8 cellular contexts compared by ENCODE assay signal in the genomic region with DNA sequence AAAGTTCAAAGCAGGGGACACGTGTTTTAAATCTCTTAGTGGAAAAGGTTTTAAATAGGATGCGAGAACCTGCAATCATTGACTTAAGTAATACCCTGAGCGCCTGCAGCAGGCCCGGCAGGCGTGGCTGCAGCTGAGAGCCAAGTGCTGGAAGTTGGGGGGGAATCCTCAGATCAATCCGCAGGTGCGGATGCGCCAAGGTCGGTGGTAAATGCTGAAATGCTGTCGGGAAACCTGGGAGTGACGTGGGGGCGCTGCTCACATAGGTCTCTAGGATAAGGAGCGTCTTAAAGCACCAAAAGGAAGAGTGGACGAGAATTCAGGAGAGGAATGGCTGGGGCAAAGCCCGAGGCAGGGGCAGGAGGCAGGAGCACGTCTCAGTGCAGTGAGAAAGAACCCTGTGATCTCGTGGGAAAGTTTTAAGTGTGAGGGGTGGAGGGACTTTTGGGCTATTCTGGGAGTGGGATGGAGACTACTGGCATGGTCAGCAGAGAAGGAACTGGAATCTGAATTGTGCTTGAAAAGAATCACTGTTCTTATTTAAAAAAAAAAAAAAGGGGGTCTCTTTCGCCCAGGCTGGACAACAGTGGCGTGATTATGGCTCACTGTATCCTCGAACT. TPM values are rescaled to one million over a fixed set of nuclear protein-coding genes. Genes with fewer than 3 reads are reported as not detected.
DNase-seq lines count a peak whose midpoint lies in the region; ATAC-seq and TF ChIP-seq lines count a peak whose summit lies in the region.

No MANE protein-coding gene starts in this region.

- ATAC-seq in GM21528 (IDR thresholded peaks at IDR 0.05; ENCODE audit: low FRiP score, unreplicated experiment) (peak; percentile 12), heart right ventricle (peak in 4 of 8 donors; percentile 2 to 9 (median 5)), psoas muscle (peak in 1 of 4 donors; percentile 8)

- no peaks in the 10 kb centered on the region for H3K9me3 Mint-ChIP-seq in activated naive CD4-positive, alpha-beta T cell treated with anti-CD3 and anti-CD28 coated beads, Interleukin-2, amount 10 ng/mL, durations not matched to agents 7 days and 5 days

- WGBS in heart right ventricle, 2 donors, result 10 to 12% methylated on average over 20 of the region's 20 CpGs
- 7 to 8% (median 7%) methylated on average over 20 of the region's 20 CpGs for WGBS in psoas muscle, 3 donors

- peak overlapping the region; percentile 79 for H3K4me3 Mint-ChIP-seq in activated naive CD4-positive, alpha-beta T cell treated with anti-CD3 and anti-CD28 coated beads, Interleukin-2, amount 10 ng/mL, durations not matched to agents 7 days and 5 days

- CTCF ChIA-PET in activated naive CD4-positive, alpha-beta T cell treated with anti-CD3 and anti-CD28 coated beads, Interleukin-2, amount 10 ng/mL, durations not matched to agents 7 days and 5 days (lab: Charles Lee), result interaction anchor here (6.4 kb wide), 1 partner anchor 22 kb away, joined by 44 read pairs; no protein-coding TSS in a partner anchor

- peak overlapping the region; percentile 74 for H3K27ac Mint-ChIP-seq in activated naive CD4-positive, alpha-beta T cell treated with anti-CD3 and anti-CD28 coated beads, Interleukin-2, amount 10 ng/mL, durations not matched to agents 7 days and 5 days

- H3K27me3 ChIP-seq in heart right ventricle (no peaks in the 10 kb centered on the region), psoas muscle (ENCODE audit: insufficient read depth in 3 of 3, low read length in 2 of 3) (no peaks in the 10 kb centered on the region)

- peak overlapping the region; percentile 75 for H3K4me3 ChIP-seq in AG09309 (ENCODE audit: control insufficient read depth, low read depth, low read length)
- H3K4me3 ChIP-seq in heart right ventricle, result peak overlapping the region; percentile 63 to 93 (median 74)
- H3K4me3 ChIP-seq in psoas muscle, result peak overlapping the region; percentile 83

- H3K36me3 ChIP-seq in heart right ventricle (peaks cover 0 to 4% (median 0%) of the 10 kb centered on the region in 9 donors), psoas muscle (ENCODE audit: insufficient read depth in 1 of 2, low read depth in 1 of 2) (no peaks in the 10 kb centered on the region)

- peak overlapping the region in 9 of 10 donors; percentile 74 to 90 (median 82) for H3K27ac ChIP-seq in heart right ventricle
- peak overlapping the region; percentile 77 for H3K27ac ChIP-seq in psoas muscle

- TF ChIP-seq CTCF in AG09309 (IDR thresholded peaks at IDR 0.05; ENCODE audit: control insufficient read depth, insufficient read depth, low read depth, low read length, missing control alignments), result no peak
- TF ChIP-seq CTCF in heart right ventricle (IDR thresholded peaks at IDR 0.05), result peak in 1 of 9 donors; percentile 8
- no peak for TF ChIP-seq CTCF in psoas muscle (IDR thresholded peaks at IDR 0.05)

- H3K9me3 ChIP-seq in heart right ventricle, result no peaks in the 10 kb centered on the region
- H3K9me3 ChIP-seq in psoas muscle, result no peaks in the 10 kb centered on the region

- H3K27me3 Mint-ChIP-seq in activated naive CD4-positive, alpha-beta T cell treated with anti-CD3 and anti-CD28 coated beads, Interleukin-2, amount 10 ng/mL, durations not matched to agents 7 days and 5 days, result no peaks in the 10 kb centered on the region

- DNase-seq in AG09309 (ENCODE audit: low read depth) (no peak), NCI-H524 (lab: John Stamatoyannopoulos, UW) (peak; percentile 83 to 91), heart right ventricle (no peak), psoas muscle (peak in 1 of 2 donors; percentile 37), SKM-1 treated with dmso at 0.1 percent for 144 hours (lab: John Stamatoyannopoulos, UW; ENCODE audit: unreplicated experiment) (no peak), SKM-1 (lab: John Stamatoyannopoulos, UW; ENCODE audit: unreplicated experiment) (no peak)
- peak; percentile 63 for DNase-seq in activated naive CD4-positive, alpha-beta T cell treated with anti-CD3 and anti-CD28 coated beads, Interleukin-2, amount 10 ng/mL, durations not matched to agents 7 days and 5 days

- intact Hi-C loops in heart right ventricle (cut with DNase I) (loop anchor here in 4 of 10 donors (2.0 to 5.0 kb wide), 4 partner anchors 34 to 45 kb away; partner anchors contain the start of genes AHNAK2 (in 1 of the 4) and CLBA1 (in 1 of the 4)), psoas muscle (cut with DNase I) (loop anchor here (2.0 to 5.0 kb wide), 2 partner anchors 34 to 41 kb away; partner anchors contain the start of gene CLBA1 (in 1 of the 2))

- H3K4me1 ChIP-seq in heart right ventricle, result peaks cover 5 to 80% (median 30%) of the 10 kb centered on the region in 9 donors
- peaks cover 8% of the 10 kb centered on the region for H3K4me1 ChIP-seq in psoas muscle

- peaks cover 64% of the 10 kb centered on the region for H3K4me1 Mint-ChIP-seq in activated naive CD4-positive, alpha-beta T cell treated with anti-CD3 and anti-CD28 coated beads, Interleukin-2, amount 10 ng/mL, durations not matched to agents 7 days and 5 days

- H3K36me3 Mint-ChIP-seq in activated naive CD4-positive, alpha-beta T cell treated with anti-CD3 and anti-CD28 coated beads, Interleukin-2, amount 10 ng/mL, durations not matched to agents 7 days and 5 days, result peaks cover 26% of the 10 kb centered on the region

RNA-seq across cellular contexts. Expression of gene CDCA4, which starts 0.9 kb away (rescaled TPM):
- total RNA-seq in heart right ventricle (1 to 10 TPM; 1.5 to 6.4 (median 2.0) TPM), psoas muscle (1 to 10 TPM in 2 of 4 donors, under 1 TPM in 2; 0.79 to 1.8 (median 1.1) TPM)
- polyA plus RNA-seq in heart right ventricle (1 to 10 TPM; 2.7 to 3.2 TPM), psoas muscle (1 to 10 TPM; 1.3 to 3.3 (median 2.1) TPM)

RNA-seq across cellular contexts. Expression of gene CLBA1, which starts 36.2 kb away (rescaled TPM):
- total RNA-seq in heart right ventricle (1 to 10 TPM; 1.2 to 3.1 (median 2.4) TPM), psoas muscle (1 to 10 TPM; 1.3 to 2.2 (median 1.6) TPM)
- polyA plus RNA-seq in heart right ventricle (1 to 10 TPM; 2.9 to 3.5 TPM), psoas muscle (1 to 10 TPM; 1.7 to 6.8 (median 6.1) TPM)

RNA-seq across cellular contexts. Expression of gene GPR132, which starts 43.5 kb away (rescaled TPM):
- total RNA-seq in heart right ventricle (1 to 10 TPM in 2 of 10 donors, under 1 TPM in 8; 0.19 to 4.1 (median 0.82) TPM), psoas muscle (under 1 TPM; 0.34 to 0.60 (median 0.41) TPM)
- polyA plus RNA-seq in heart right ventricle (under 1 TPM; 0.35 to 0.88 TPM), psoas muscle (under 1 TPM; 0.08 to 0.14 (median 0.13) TPM)

RNA-seq across cellular contexts. Expression of gene AHNAK2, which starts 43.6 kb away (rescaled TPM):
- total RNA-seq in heart right ventricle (10 to 100 TPM in 1 of 10 donors, 1 to 10 TPM in 9; 1.1 to 29.5 (median 2.6) TPM), psoas muscle (1 to 10 TPM; 1.3 to 4.7 (median 3.4) TPM)
- polyA plus RNA-seq in heart right ventricle (1 to 10 TPM; 3.5 to 4.0 TPM), psoas muscle (1 to 10 TPM in 1 of 3 donors, under 1 TPM in 2; 0.69 to 2.0 (median 0.75) TPM)

Comparison
In these comparisons a context has a peak if more than half of its experiments do, and no peak if none do; other contexts are left out.
1. DNase-seq: peak in NCI-H524 (2 of 2) and activated naive CD4-positive, alpha-beta T cell treated with anti-CD3 and anti-CD28 coated beads, Interleukin-2, amount 10 ng/mL, durations not matched to agents 7 days and 5 days (single experiment); none in AG09309 (single experiment), heart right ventricle (0 of 2), SKM-1 treated with dmso at 0.1 percent for 144 hours (single experiment) and SKM-1 (single experiment).
2. Peak in every context shown above with its lines, with median percentiles within 50 percentile points of each other: H3K4me3 ChIP-seq.